3 cellular contexts compared by ENCODE assay signal in the genomic region with DNA sequence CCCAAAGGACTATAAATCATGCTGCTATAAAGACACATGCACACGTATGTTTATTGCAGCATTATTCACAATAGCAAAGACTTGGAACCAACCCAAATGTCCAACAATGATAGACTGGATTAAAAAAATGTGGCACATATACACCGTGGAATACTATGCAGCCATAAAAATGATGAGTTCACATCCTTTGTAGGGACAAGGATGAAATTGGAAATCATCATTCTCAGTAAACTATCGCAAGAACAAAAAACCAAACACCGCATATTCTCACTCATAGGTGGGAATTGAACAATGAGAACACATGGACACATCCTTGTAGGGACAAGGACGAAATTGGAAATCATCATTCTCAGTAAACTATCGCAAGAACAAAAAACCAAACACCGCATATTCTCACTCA. TPM values are rescaled to one million over a fixed set of nuclear protein-coding genes. Genes with fewer than 3 reads are reported as not detected.
"Had no signal": no experiment of that assay in that cellular context is flagged by ENCODE, and none has a peak within 500 bp of the region (broad histone marks: within the 10 kb centered on the region; RNA-seq: fewer than 3 reads in every experiment).

No MANE protein-coding gene starts in this region.

RNA-seq across cellular contexts. Expression of gene NEK2, which starts 49.6 kb away (rescaled TPM):
- total RNA-seq: ascending aorta, body of pancreas, cardiac septum had no signal
